Comparison of ENCODE assay signal across 9 cellular contexts in the genomic region with DNA sequence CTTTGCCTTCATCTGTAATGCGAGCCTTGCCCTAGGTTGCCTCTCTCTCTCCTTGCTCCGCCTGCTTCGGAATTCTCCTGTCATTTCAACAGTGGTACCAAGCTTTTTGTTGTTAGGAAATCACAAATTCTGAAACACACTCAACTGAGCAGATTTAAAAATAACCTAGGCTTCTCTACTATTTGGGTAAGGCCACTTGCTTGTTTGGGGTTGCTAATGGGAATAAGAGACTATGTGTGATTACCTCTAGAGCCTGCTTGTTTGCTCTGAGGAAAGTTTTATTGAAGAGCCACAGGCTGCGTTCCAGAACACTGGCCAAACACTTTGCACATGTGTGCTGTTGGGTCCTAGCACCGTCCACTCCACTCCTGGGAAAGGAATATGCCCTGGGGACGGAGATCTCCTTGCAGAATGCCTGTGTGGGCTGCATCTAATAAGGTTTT.
DNase-seq lines count a peak whose midpoint lies in the region; ATAC-seq and TF ChIP-seq lines count a peak whose summit lies in the region.
"Had no signal": no experiment of that assay in that cellular context is flagged by ENCODE, and none has a peak within 500 bp of the region (broad histone marks: within the 10 kb centered on the region; RNA-seq: fewer than 3 reads in every experiment).

No MANE protein-coding gene starts in this region.

- H3K27me3 ChIP-seq in adipocyte (replicated peaks; ENCODE audit: control insufficient read depth, insufficient read depth, low read length) (no peaks in the 10 kb centered on the region), right atrium auricular region (no peaks in the 10 kb centered on the region), skeletal muscle satellite cell (ENCODE audit: control insufficient read depth, insufficient read depth, low read length) (no peaks in the 10 kb centered on the region), Karpas-422 (ENCODE audit: low read length) (no peaks in the 10 kb centered on the region)

- H3K9me2 ChIP-seq in Karpas-422 (replicated peaks; ENCODE audit: insufficient read depth, low read length), result no peaks in the 10 kb centered on the region

- DNase-seq in H4 (ENCODE audit: low spot score) (peak; percentile 19), adipocyte (ENCODE audit: low read depth) (no peak), right atrium auricular region (ENCODE audit: low spot score) (peak; percentile 57), Karpas-422 (no peak), NCI-H526 treated with DMSO at 0.1 percent for 48 hours (lab: John Stamatoyannopoulos, UW) (no peak)
- DNase-seq: NCI-H2081 had no signal

- no peak overlapping the region for H3K4me2 ChIP-seq in skeletal muscle satellite cell (ENCODE audit: low read length)
- H3K4me2 ChIP-seq in Karpas-422 (ENCODE audit: low read depth, low read length, poor library complexity, severe bottlenecking), result no peak overlapping the region

- no peaks in the 10 kb centered on the region for H3K79me2 ChIP-seq in Karpas-422 (ENCODE audit: low read length)

- H3K4me3 ChIP-seq in adipocyte (ENCODE audit: low read length), result no peak overlapping the region
- H3K4me3 ChIP-seq in right atrium auricular region, result no peak overlapping the region
- no peak overlapping the region for H3K4me3 ChIP-seq in skeletal muscle satellite cell (ENCODE audit: low read length)
- H3K4me3 ChIP-seq in Karpas-422 (ENCODE audit: low read length), result no peak overlapping the region

- no peaks in the 10 kb centered on the region for H4K20me1 ChIP-seq in Karpas-422 (ENCODE audit: insufficient read depth, low read depth, low read length)

- H3K4me1 ChIP-seq in adipocyte (ENCODE audit: control insufficient read depth, insufficient read depth, low read length), result peaks cover 37% of the 10 kb centered on the region
- peaks cover 0 to 29% of the 10 kb centered on the region in 2 donors for H3K4me1 ChIP-seq in right atrium auricular region
- H3K4me1 ChIP-seq in skeletal muscle satellite cell (ENCODE audit: control insufficient read depth, insufficient read depth, low read length), result peaks cover 48% of the 10 kb centered on the region
- peaks cover 11% of the 10 kb centered on the region for H3K4me1 ChIP-seq in Karpas-422 (ENCODE audit: low read length)

- ATAC-seq in HG02571 (IDR thresholded peaks at IDR 0.05; ENCODE audit: unreplicated experiment), result no peak
- no peak for ATAC-seq in GM19455 (IDR thresholded peaks at IDR 0.05; ENCODE audit: unreplicated experiment)

- H3K9me3 ChIP-seq in adipocyte (ENCODE audit: control insufficient read depth, low read length), result no peaks in the 10 kb centered on the region
- no peaks in the 10 kb centered on the region for H3K9me3 ChIP-seq in right atrium auricular region
- H3K9me3 ChIP-seq in skeletal muscle satellite cell (replicated peaks; ENCODE audit: low read length), result no peaks in the 10 kb centered on the region
- H3K9me3 ChIP-seq in Karpas-422 (ENCODE audit: low read length), result no peaks in the 10 kb centered on the region

- peak overlapping the region; percentile 11 for H3K9ac ChIP-seq in adipocyte (ENCODE audit: low read length)
- peak overlapping the region; percentile 77 for H3K9ac ChIP-seq in skeletal muscle satellite cell (ENCODE audit: low read depth, low read length)
- no peak overlapping the region for H3K9ac ChIP-seq in Karpas-422 (ENCODE audit: low read length)

- H3K36me3 ChIP-seq in adipocyte (ENCODE audit: control insufficient read depth, insufficient read depth, low read length, severe bottlenecking) (no peaks in the 10 kb centered on the region), right atrium auricular region (no peaks in the 10 kb centered on the region), skeletal muscle satellite cell (ENCODE audit: insufficient read depth, low read length) (no peaks in the 10 kb centered on the region), Karpas-422 (ENCODE audit: insufficient read depth, low read length) (no peaks in the 10 kb centered on the region)

- TF ChIP-seq CTCF in right atrium auricular region (IDR thresholded peaks at IDR 0.05), result no peak

- H2AFZ ChIP-seq in Karpas-422 (ENCODE audit: low read length), result no peak overlapping the region

- peak overlapping the region; percentile 61 to 74 for H3K27ac ChIP-seq in right atrium auricular region
- no peak overlapping the region for H3K27ac ChIP-seq in Karpas-422 (ENCODE audit: low read length)

Comparison
In these comparisons a context has a peak if more than half of its experiments do, and no peak if none do; other contexts are left out.
1. DNase-seq: peak in H4 (single experiment) and right atrium auricular region (single experiment); none in adipocyte (single experiment), Karpas-422 (single experiment) and NCI-H526 treated with DMSO at 0.1 percent for 48 hours (single experiment).